ENCODE assay signal across 8 cellular contexts in the genomic region with DNA sequence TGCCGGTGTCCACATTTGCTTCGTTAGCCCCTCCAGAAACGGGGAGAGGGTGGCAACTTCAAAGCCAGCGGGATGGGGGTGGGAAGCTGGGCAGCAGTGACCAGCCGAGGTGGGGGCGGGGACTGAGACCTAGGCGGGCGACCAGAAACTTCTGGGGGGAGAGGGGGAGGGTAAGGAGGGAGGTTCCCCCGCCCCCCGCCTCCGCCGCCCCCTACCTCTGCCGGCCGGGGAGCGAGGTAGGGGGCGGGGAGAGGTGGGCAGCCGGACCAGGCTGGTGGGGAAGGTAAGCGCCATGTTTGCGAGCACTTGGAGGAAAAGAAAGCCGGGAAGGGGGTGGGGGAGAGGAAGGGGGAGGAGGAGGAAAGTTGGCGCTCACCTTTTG. TPM values are rescaled to one million over a fixed set of nuclear protein-coding genes. Genes with fewer than 3 reads are reported as not detected.
DNase-seq lines count a peak whose midpoint lies in the region; ATAC-seq and TF ChIP-seq lines count a peak whose summit lies in the region.

No MANE protein-coding gene starts in this region.

- peaks cover 44% of the 10 kb centered on the region for H3F3A ChIP-seq in neural progenitor cell (ENCODE audit: low read depth)

- H3K4me3 ChIP-seq in esophagus squamous epithelium (peak overlapping the region; percentile 56 to 78 (median 64)), neural progenitor cell (peak overlapping the region; percentile 67)

- H4K20me1 ChIP-seq in neural progenitor cell (ENCODE audit: low read depth) = peaks cover 47% of the 10 kb centered on the region

- no peak overlapping the region for H3K27ac Mint-ChIP-seq in neural progenitor cell

- no peaks in the 10 kb centered on the region for H3K9me3 Mint-ChIP-seq in neural progenitor cell

- peak overlapping the region; percentile 42 for H3K9ac ChIP-seq in neural progenitor cell

- ATAC-seq in HG02763 (IDR thresholded peaks at IDR 0.05; ENCODE audit: unreplicated experiment) (no peak), HG02885 (IDR thresholded peaks at IDR 0.05; ENCODE audit: poor library complexity, unreplicated experiment) (no peak)

- H3K27me3 ChIP-seq in esophagus squamous epithelium (peaks cover 0 to 93% (median 0%) of the 10 kb centered on the region in 4 donors), neural progenitor cell (no peaks in the 10 kb centered on the region)

- peaks cover 22% of the 10 kb centered on the region for H3K4me1 Mint-ChIP-seq in neural progenitor cell

- DNase-seq in activated CD8-positive, alpha-beta memory T cell treated with anti-CD3 and anti-CD28 coated beads, Interleukin-2, amount 50 U/mL, for 4 hours = peak; percentile 14
- no peak for DNase-seq in activated CD8-positive, alpha-beta memory T cell treated with anti-CD3 and anti-CD28 coated beads for 24 hours
- DNase-seq in SK-N-DZ (ENCODE audit: low spot score) = peak; percentile 9
- no peak for DNase-seq in esophagus squamous epithelium (lab: John Stamatoyannopoulos, UW)
- no peak for DNase-seq in neural progenitor cell (ENCODE audit: low spot score)
- DNase-seq in ACHN = no peak

- TF ChIP-seq POLR2A in esophagus squamous epithelium (IDR thresholded peaks at IDR 0.05) = no peak

- TF ChIP-seq CTCF in esophagus squamous epithelium (IDR thresholded peaks at IDR 0.05) (no peak), neural progenitor cell (IDR thresholded peaks at IDR 0.05) (no peak)

- no peaks in the 10 kb centered on the region for H3K36me3 ChIP-seq in esophagus squamous epithelium
- H3K36me3 ChIP-seq in neural progenitor cell = peaks cover 7% of the 10 kb centered on the region

- WGBS in esophagus squamous epithelium, 2 donors = 0% methylated on average over 1 to 13 of the region's 21 CpGs

- peaks cover 3 to 38% (median 11%) of the 10 kb centered on the region in 3 donors for H3K4me1 ChIP-seq in esophagus squamous epithelium
- peaks cover 20% of the 10 kb centered on the region for H3K4me1 ChIP-seq in neural progenitor cell

- peak overlapping the region; percentile 93 for H3K4me2 ChIP-seq in neural progenitor cell

- H3K27me3 Mint-ChIP-seq in neural progenitor cell (ENCODE audit: insufficient read depth, low read depth) = peaks cover 9% of the 10 kb centered on the region

- intact Hi-C loops in esophagus squamous epithelium (cut with DNase I) = no loop called here

- in situ Hi-C loops in ACHN (cut with HindIII; ENCODE audit: low pct_ligation_motif_present, low pct_unique_long_range_greater_than_20kb, low sequenced_read_pairs) = no loop called here

- peak overlapping the region; percentile 93 for H3K4me3 Mint-ChIP-seq in neural progenitor cell

- H3K79me2 ChIP-seq in neural progenitor cell (ENCODE audit: low read depth) = peaks cover 58% of the 10 kb centered on the region

- H3K9me3 ChIP-seq in esophagus squamous epithelium (no peaks in the 10 kb centered on the region), neural progenitor cell (ENCODE audit: low read depth) (no peaks in the 10 kb centered on the region)

- H3K27ac ChIP-seq in esophagus squamous epithelium = no peak overlapping the region
- H3K27ac ChIP-seq in neural progenitor cell = peak overlapping the region; percentile 40

- peaks cover 7% of the 10 kb centered on the region for H3K36me3 Mint-ChIP-seq in neural progenitor cell

- H2AFZ ChIP-seq in neural progenitor cell (replicated peaks) = no peak overlapping the region

RNA-seq across cellular contexts. Expression of a gene that starts 1.3 kb away (rescaled TPM):
- 5.5 and 5.6 TPM in 2 replicates for polyA plus RNA-seq in SK-N-DZ (2014; cell fraction: cytosol; rRNA removed)
- 4.7 and 5.3 TPM in 2 replicates for polyA plus RNA-seq in SK-N-DZ (2014; cell fraction: nucleus; rRNA removed)
- under 1 TPM; 0.49 to 0.82 (median 0.64) TPM for total RNA-seq in esophagus squamous epithelium
- total RNA-seq in neural progenitor cell (ENCODE audit: low replicate concordance) = 28.8 and 32.9 TPM in 2 replicates

RNA-seq across cellular contexts. Expression of a gene that starts 11.7 kb away (rescaled TPM):
- 26.5 and 57.6 TPM in 2 replicates for polyA plus RNA-seq in SK-N-DZ (2014; cell fraction: cytosol; rRNA removed)
- 22.9 and 58.1 TPM in 2 replicates for polyA plus RNA-seq in SK-N-DZ (2014; cell fraction: nucleus; rRNA removed)
- 10 to 100 TPM; 16.7 to 39.1 (median 24.4) TPM for total RNA-seq in esophagus squamous epithelium
- total RNA-seq in neural progenitor cell (ENCODE audit: low replicate concordance) = 64.0 and 114 TPM in 2 replicates

Comparison
In these comparisons a context has a peak if more than half of its experiments do, and no peak if none do; other contexts are left out.
1. DNase-seq: peak in activated CD8-positive, alpha-beta memory T cell treated with anti-CD3 and anti-CD28 coated beads, Interleukin-2, amount 50 U/mL, for 4 hours (single experiment) and SK-N-DZ (single experiment); none in activated CD8-positive, alpha-beta memory T cell treated with anti-CD3 and anti-CD28 coated beads for 24 hours (single experiment), esophagus squamous epithelium (single experiment), neural progenitor cell (single experiment) and ACHN (single experiment).
2. RNA of a gene that starts 1.3 kb away (total RNA-seq): 28.8 to 32.9 TPM in neural progenitor cell; 0.49 to 0.82 TPM in esophagus squamous epithelium; every median in the first group is over 10 times any median in the second.